ENCODE assay signal across 18 cellular contexts in the genomic region with DNA sequence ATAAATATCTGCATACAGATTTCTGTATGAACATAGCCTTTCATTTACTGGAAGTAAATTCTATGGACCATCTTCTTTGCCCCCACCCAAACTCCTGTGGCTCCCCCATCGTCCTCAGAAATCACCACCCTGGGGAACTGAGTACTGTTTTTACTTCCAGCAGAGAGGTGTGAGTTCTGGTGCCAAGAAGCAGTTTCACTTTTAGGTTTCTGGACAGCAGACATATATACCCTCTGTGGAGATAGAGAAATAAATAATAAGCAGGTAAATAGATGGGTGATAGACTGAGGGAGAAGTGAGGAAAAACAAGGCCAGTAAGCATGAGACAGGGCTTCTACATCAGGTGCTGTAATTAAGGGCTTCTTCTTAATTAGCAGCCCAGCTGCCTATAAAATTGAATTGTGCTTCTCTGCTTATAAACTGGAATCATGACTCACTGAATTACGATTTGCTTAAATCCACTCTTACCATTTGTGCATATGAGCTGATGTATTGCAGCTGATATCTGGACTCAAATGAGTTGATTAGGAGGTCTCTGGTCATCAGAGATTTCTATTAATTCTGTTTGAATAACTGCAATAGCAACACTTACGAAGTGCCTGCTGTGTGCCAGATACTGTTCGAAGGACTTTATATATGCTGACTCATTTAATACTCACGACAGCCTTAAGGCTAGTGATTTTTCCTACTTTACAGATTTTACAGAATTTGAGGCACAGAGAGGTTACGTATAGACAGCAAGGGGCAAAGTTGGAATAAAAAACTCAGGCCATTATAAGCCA.
DNase-seq lines count a peak whose midpoint lies in the region; ATAC-seq, FAIRE-seq and TF ChIP-seq lines count a peak whose summit lies in the region.
"Had no signal": no experiment of that assay in that cellular context is flagged by ENCODE, and none has a peak within 500 bp of the region (broad histone marks: within the 10 kb centered on the region; RNA-seq: fewer than 3 reads in every experiment).

No MANE protein-coding gene starts in this region.

- no peak overlapping the region for H2AFZ ChIP-seq in HepG2 (ENCODE audit: low read length)

- no peak overlapping the region for H3K27ac ChIP-seq in HepG2 (ENCODE audit: extremely low read length, insufficient read depth, low read length)
- no peak overlapping the region for H3K27ac ChIP-seq in right lobe of liver

- H3K27ac Mint-ChIP-seq in endothelial cell (ENCODE audit: unreplicated experiment), result no peak overlapping the region

- intact Hi-C loops in HepG2 (cut with micrococcal nuclease; ENCODE audit: unreplicated experiment) (no loop called here), right lobe of liver (cut with DNase I) (no loop called here)

- no peaks in the 10 kb centered on the region for H3K9me3 Mint-ChIP-seq in endothelial cell (ENCODE audit: unreplicated experiment)
- H3K9me3 Mint-ChIP-seq: CD4-positive, CD25-positive, alpha-beta regulatory T cell; neural crest cell had no signal

- no peak overlapping the region for H3K4me3 Mint-ChIP-seq in endothelial cell (ENCODE audit: unreplicated experiment)
- H3K4me3 Mint-ChIP-seq: CD4-positive, CD25-positive, alpha-beta regulatory T cell; neural crest cell had no signal

- H3K4me1 Mint-ChIP-seq in endothelial cell (ENCODE audit: unreplicated experiment), result peaks cover 4% of the 10 kb centered on the region
- H3K4me1 Mint-ChIP-seq: CD4-positive, CD25-positive, alpha-beta regulatory T cell; neural crest cell had no signal

- no peaks in the 10 kb centered on the region for H4K20me1 ChIP-seq in HepG2 (ENCODE audit: insufficient read depth, low read length)

- H3K36me3 Mint-ChIP-seq in endothelial cell (ENCODE audit: low read depth, unreplicated experiment), result no peaks in the 10 kb centered on the region
- H3K36me3 Mint-ChIP-seq: CD4-positive, CD25-positive, alpha-beta regulatory T cell had no signal

- in situ Hi-C loops in HepG2 (cut with HindIII; ENCODE audit: extremely low pct_ligation_motif_present, low pct_unique_long_range_greater_than_20kb), result no loop called here

- no peak for DNase-seq in HepG2 (ENCODE audit: low spot score)
- no peak for DNase-seq in right lobe of liver
- peak; percentile 51 for DNase-seq in fibroblast of the aortic adventitia (ENCODE audit: low read depth)
- DNase-seq in activated CD4-positive, alpha-beta T cell treated with anti-CD3 and anti-CD28 coated beads for 4 hours, result no peak
- DNase-seq in endothelial cell (ENCODE audit: low spot score), result no peak
- DNase-seq: activated CD4-positive, alpha-beta T cell treated with anti-CD3 and anti-CD28 coated beads, Interleukin-2, amount 50 U/mL, for 1 hour; anterior cingulate cortex; CD4-positive, CD25-positive, alpha-beta regulatory T cell; DND-41; Kasumi-1; NCI-H1417; RPMI8226 had no signal

- 18% methylated on average over 6 of the region's 6 CpGs for WGBS in HepG2 (ENCODE audit: low lambda C conversion rate)
- 43% methylated on average over 6 of the region's 6 CpGs for WGBS in right lobe of liver (ENCODE audit: insufficient coverage, low coverage, low lambda C conversion rate, missing lambda C conversion rate)

- H3K27me3 ChIP-seq in HepG2 (ENCODE audit: control insufficient read depth in 1 of 2, insufficient read depth in 2 of 2, low read length in 2 of 2) (no peaks in the 10 kb centered on the region; a peak in 2 of 5 replicates), right lobe of liver (no peaks in the 10 kb centered on the region)

- FAIRE-seq in HepG2 (lab: Jason Lieb, UNC), result no peak
- FAIRE-seq: frontal cortex, H54 had no signal

- no peaks in the 10 kb centered on the region for H3K79me2 ChIP-seq in HepG2 (ENCODE audit: insufficient read depth, low read length)

- H3K4me2 ChIP-seq in HepG2 (ENCODE audit: low read depth, low read length), result no peak overlapping the region

- CTCF ChIA-PET in HepG2 (lab: Yijun Ruan, JAX; ENCODE audit: low intra/inter-chr PET ratio, low total read pairs), result no interaction called here

- H3K4me3 ChIP-seq in HepG2 (replicated peaks in 1 of 3; ENCODE audit: insufficient read depth in 1 of 3, low read depth in 2 of 3, low read length in 3 of 3) (no peak overlapping the region), right lobe of liver (no peak overlapping the region), fibroblast of the aortic adventitia (ENCODE audit: low read depth, low read length) (peak overlapping the region; percentile 27)

- H3K27me3 Mint-ChIP-seq in endothelial cell (ENCODE audit: unreplicated experiment), result no peaks in the 10 kb centered on the region

- H3K9ac ChIP-seq in HepG2 (ENCODE audit: insufficient read depth, low read depth, low read length), result no peak overlapping the region

- H3K36me3 ChIP-seq in HepG2 (replicated peaks in 1 of 2; ENCODE audit: control insufficient read depth in 1 of 2, insufficient read depth in 2 of 2, low read length in 2 of 2), result no peaks in the 10 kb centered on the region
- H3K36me3 ChIP-seq in right lobe of liver, result no peaks in the 10 kb centered on the region

- TF ChIP-seq EP300 in HepG2 (IDR thresholded peaks at IDR 0.05; ENCODE audit: low read depth in 2 of 2, low read length in 2 of 2) (no peak), HepG2 (CRISPR knock-in tag; IDR thresholded peaks at IDR 0.05; ENCODE audit: borderline replicate concordance) (no peak)

- POLR2A ChIA-PET in HepG2 (lab: Yijun Ruan, JAX), result no interaction called here

- peaks cover 7% of the 10 kb centered on the region; the same call in 1 of the 2 replicates for H3K4me1 ChIP-seq in HepG2 (ENCODE audit: insufficient read depth, low read length)
- H3K4me1 ChIP-seq in right lobe of liver, result no peaks in the 10 kb centered on the region

- no TSS peak for BruUV-seq in HepG2 (replicated peaks; lab: Mats Ljungman, UMichigan)

- ATAC-seq in HepG2, result no peak
- ATAC-seq in right lobe of liver, result no peak
- peak; percentile 66 for ATAC-seq in SK-N-SH treated with all-trans-retinoic acid at 6 μM for 48 hours
- ATAC-seq in HG03432 (IDR thresholded peaks at IDR 0.05; ENCODE audit: unreplicated experiment), result no peak
- no peak for ATAC-seq in HG03460 (IDR thresholded peaks at IDR 0.05; ENCODE audit: unreplicated experiment)

- TF ChIP-seq POLR2A in HepG2 (IDR thresholded peaks at IDR 0.05; ENCODE audit: insufficient read depth in 1 of 2, low read depth in 2 of 2, low read length in 2 of 2) (no peak), right lobe of liver (IDR thresholded peaks at IDR 0.05) (no peak)

- TF ChIP-seq RAD21 in HepG2 (CRISPR knock-in tag; IDR thresholded peaks at IDR 0.05), result no peak

- TF ChIP-seq CTCF in HepG2 (CRISPR knock-in tag; IDR thresholded peaks at IDR 0.05) (no peak), right lobe of liver (IDR thresholded peaks at IDR 0.05) (no peak), fibroblast of the aortic adventitia (IDR thresholded peaks at IDR 0.05; ENCODE audit: insufficient read depth, low read length) (no peak), endothelial cell (IDR thresholded peaks at IDR 0.05; ENCODE audit: unreplicated experiment) (no peak)

- no peaks in the 10 kb centered on the region for H3K9me3 ChIP-seq in HepG2 (ENCODE audit: low read length)
- H3K9me3 ChIP-seq in right lobe of liver, result no peaks in the 10 kb centered on the region

TF ChIP-seq in HepG2, 621 proteins besides CTCF, POLR2A, EP300 and RAD21 (continues in another document):
- peak; percentile 59 to 64 for TF ChIP-seq MAFK (conservative IDR thresholded peaks at IDR 0.05 in 1 of 2, IDR thresholded peaks at IDR 0.05 in 1 of 2; ENCODE audit: low read length in 2 of 2)
- TF ChIP-seq HNRNPUL1 (IDR thresholded peaks at IDR 0.05; ENCODE audit: low read depth, low read length), result no peak
- TF ChIP-seq MAFF (IDR thresholded peaks at IDR 0.05; ENCODE audit: low read depth, low read length), result peak; percentile 56
- no peak for TF ChIP-seq ZNF691 (CRISPR knock-in tag; IDR thresholded peaks at IDR 0.05; ENCODE audit: borderline replicate concordance, low read depth)
- no peak for TF ChIP-seq SETDB1 (CRISPR knock-in tag; IDR thresholded peaks at IDR 0.05; ENCODE audit: borderline replicate concordance)

TF ChIP-seq in SK-N-SH treated with all-trans-retinoic acid at 6 μM for 48 hours, 23 proteins besides CTCF, POLR2A, EP300 and RAD21:
- TF ChIP-seq PPARA (CRISPR knock-in tag; IDR thresholded peaks at IDR 0.05; ENCODE audit: borderline replicate concordance) (no peak), ESRRG (CRISPR knock-in tag; IDR thresholded peaks at IDR 0.05) (no peak), TOX (CRISPR knock-in tag; IDR thresholded peaks at IDR 0.05; ENCODE audit: borderline replicate concordance) (no peak), CSRNP3 (CRISPR knock-in tag; IDR thresholded peaks at IDR 0.05) (no peak), ARNTL (CRISPR knock-in tag; IDR thresholded peaks at IDR 0.05; ENCODE audit: borderline replicate concordance, low read depth) (no peak), ZNF565 (CRISPR knock-in tag; conservative IDR thresholded peaks at IDR 0.05; ENCODE audit: low read depth) (no peak), RARB (CRISPR knock-in tag; IDR thresholded peaks at IDR 0.05) (no peak), PATZ1 (CRISPR knock-in tag; IDR thresholded peaks at IDR 0.05; ENCODE audit: borderline replicate concordance) (no peak)
